Comparison of ENCODE assay signal across 28 cellular contexts in the genomic region with DNA sequence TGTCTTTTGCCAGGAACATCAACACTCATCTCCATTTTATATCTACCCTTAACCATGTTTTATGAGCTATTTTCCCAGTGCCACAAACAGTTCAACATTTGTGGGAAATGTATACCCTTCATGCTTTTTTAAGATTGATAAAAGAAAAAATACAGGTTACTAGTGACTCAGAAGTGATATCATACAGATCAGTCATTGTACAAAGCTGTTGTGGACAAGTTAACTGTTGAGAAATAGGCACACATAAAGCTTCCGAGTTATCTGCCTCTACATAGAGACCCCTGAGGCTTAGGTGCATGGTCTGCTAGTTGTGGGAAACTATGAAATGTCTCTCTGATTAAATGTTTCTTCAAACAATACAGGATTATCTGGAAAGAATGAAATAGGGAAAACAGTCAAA.
"Had no signal": no experiment of that assay in that cellular context is flagged by ENCODE, and none has a peak within 500 bp of the region (broad histone marks: within the 10 kb centered on the region; RNA-seq: fewer than 3 reads in every experiment).

No MANE protein-coding gene starts in this region.

- H3K36me3 ChIP-seq: neural progenitor cell, ovary, right lobe of liver, sigmoid colon, spleen, suprapubic skin, tibial artery, transverse colon, upper lobe of right lung, uterus had no signal

- H3K4me1 ChIP-seq: neural progenitor cell, parathyroid adenoma, psoas muscle, right lobe of liver, sigmoid colon, spleen, suprapubic skin, testis, tibial artery, transverse colon, upper lobe of right lung, uterus had no signal

- FAIRE-seq: small intestine had no signal

- H3K9me3 ChIP-seq: ovary, psoas muscle, right lobe of liver, spleen, suprapubic skin, testis, tibial artery, transverse colon, upper lobe of right lung, uterus had no signal

- H3K27ac ChIP-seq: neural progenitor cell, ovary, parathyroid adenoma, psoas muscle, right lobe of liver, sigmoid colon, spleen, suprapubic skin, testis, tibial artery, transverse colon, upper lobe of right lung, uterus had no signal

- H3K79me2 ChIP-seq: parathyroid adenoma had no signal

- DNase-seq: natural killer cell; occipital lobe; ovary; posterior cingulate gyrus; psoas muscle; right cardiac atrium; right lobe of liver; sigmoid colon; small intestine; spleen; stimulated activated CD4-positive, alpha-beta T cell treated with anti-CD3 and anti-CD28 coated beads, Interleukin-12 subunit alpha, Interleukin-12 subunit beta, amount 100 ng/mL, for 4 hours; stimulated activated CD4-positive, alpha-beta T cell treated with anti-CD3 and anti-CD28 coated beads, Interleukin-1b, Interleukin-23, amount 100 ng/mL, for 48 hours; stimulated activated CD4-positive, alpha-beta T cell treated with anti-CD3 and anti-CD28 coated beads, Interleukin-4, amount 100 ng/mL, for 1 hour; stimulated activated CD4-positive, alpha-beta T cell treated with anti-CD3 and anti-CD28 coated beads, Interleukin-4, amount 100 ng/mL, for 4 hours; stimulated activated CD8-positive, alpha-beta memory T cell treated with anti-CD3 and anti-CD28 coated beads, Interleukin-4, amount 100 ng/mL, for 48 hours; stimulated activated naive CD4-positive, alpha-beta T cell; stimulated activated naive CD8-positive, alpha-beta T cell treated with anti-CD3 and anti-CD28 coated beads, Interleukin-15, amount 100 ng/mL, for 72 hours; stimulated activated naive CD8-positive, alpha-beta T cell treated with anti-CD3 and anti-CD28 coated beads, Interleukin-15, Interleukin-2, amounts not matched to agents 100 U/mL and 50 U/mL, for 24 hours; substantia nigra; testis; tibial artery; transverse colon; upper lobe of right lung; uterus had no signal

- H3K4me3 ChIP-seq: neural progenitor cell, ovary, psoas muscle, right lobe of liver, sigmoid colon, spleen, suprapubic skin, testis, tibial artery, transverse colon, upper lobe of right lung, uterus had no signal

- H3K9ac ChIP-seq: neural progenitor cell, parathyroid adenoma had no signal

- H3K27me3 ChIP-seq: ovary, right lobe of liver, sigmoid colon, spleen, suprapubic skin, testis, tibial artery, transverse colon, upper lobe of right lung, uterus had no signal

- H3K4me2 ChIP-seq: neural progenitor cell had no signal

- ATAC-seq: natural killer cell; psoas muscle; right cardiac atrium; right lobe of liver; stimulated activated memory B cell treated with anti-CD40 and anti-IgM and Interleukin-4, amounts not matched to agents 10 μg/mL and 1 μg/mL and 100 μg/mL, for 72 hours; stimulated activated naive CD8-positive, alpha-beta T cell treated with anti-CD3 and anti-CD28 coated beads, Interleukin-15, amount 100 ng/mL, for 72 hours; stimulated activated naive CD8-positive, alpha-beta T cell treated with anti-CD3 and anti-CD28 coated beads, Interleukin-15, Interleukin-2, amounts not matched to agents 100 U/mL and 50 U/mL, for 24 hours; upper lobe of right lung had no signal

- H2AFZ ChIP-seq: neural progenitor cell, parathyroid adenoma had no signal
